16 cellular contexts compared by ENCODE assay signal in the genomic region with DNA sequence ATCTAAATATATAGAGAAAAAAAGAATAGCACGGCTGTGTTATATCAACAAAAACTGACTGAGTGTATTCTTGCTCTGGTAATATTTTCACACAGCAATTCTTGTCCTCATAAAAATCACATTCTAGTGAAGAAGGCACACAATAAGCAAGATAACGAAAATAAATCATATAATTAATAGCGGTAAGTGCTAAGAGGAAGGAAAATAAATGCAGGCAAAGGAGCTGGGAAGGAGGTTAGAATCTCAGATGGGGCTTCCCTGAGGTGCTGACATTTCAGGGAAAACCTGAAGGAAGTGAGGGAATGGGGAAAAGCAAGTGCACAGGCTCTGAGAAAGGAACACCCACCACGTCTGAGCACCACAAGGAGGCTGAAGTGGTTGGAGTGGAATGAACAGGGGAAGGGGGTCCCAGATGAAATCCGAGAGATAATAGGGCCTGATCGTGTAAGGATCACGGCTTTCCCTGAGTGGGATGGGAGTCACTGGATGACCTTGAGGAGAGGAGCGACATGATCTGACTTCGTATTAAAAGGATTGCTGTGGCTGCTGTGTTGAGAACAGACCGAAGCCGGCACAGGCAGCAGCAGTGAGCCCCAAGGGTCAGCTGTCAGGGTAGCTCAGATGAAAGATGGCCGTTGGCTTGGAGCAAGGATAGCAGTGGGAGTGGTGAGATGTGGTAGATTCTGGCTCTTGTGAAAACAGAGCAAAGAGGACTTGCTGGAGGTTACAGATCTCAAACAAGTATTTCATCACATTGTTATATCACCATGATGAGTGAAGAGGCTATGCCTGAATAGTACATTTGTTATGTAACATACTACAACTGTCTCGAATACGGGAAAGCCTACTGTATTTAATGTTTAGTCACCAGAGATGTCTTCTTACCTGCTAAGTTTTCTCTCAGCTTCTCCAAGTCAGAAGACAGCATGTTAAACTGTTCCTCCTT.
DNase-seq lines count a peak whose midpoint lies in the region; ATAC-seq and TF ChIP-seq lines count a peak whose summit lies in the region.
"Had no signal": no experiment of that assay in that cellular context is flagged by ENCODE, and none has a peak within 500 bp of the region (broad histone marks: within the 10 kb centered on the region; RNA-seq: fewer than 3 reads in every experiment).

No MANE protein-coding gene starts in this region.

- H3K4me3 Mint-ChIP-seq in activated naive CD8-positive, alpha-beta T cell treated with anti-CD3 and anti-CD28 coated beads for 36 hours = no peak overlapping the region
- H3K4me3 Mint-ChIP-seq in activated naive CD8-positive, alpha-beta T cell treated with anti-CD3 and anti-CD28 coated beads, Interleukin-2, amount 50 U/mL, for 24 hours = no peak overlapping the region
- no peak overlapping the region for H3K4me3 Mint-ChIP-seq in CD4-positive, alpha-beta T cell
- H3K4me3 Mint-ChIP-seq: activated CD8-positive, alpha-beta T cell treated with anti-CD3 and anti-CD28 coated beads, Interleukin-2, amount 10 ng/mL, durations not matched to agents 7 days and 5 days; activated T-helper 1 cell treated with anti-CD3 and anti-CD28 coated beads, Interleukin-12 subunit alpha, Interleukin-12 subunit beta, Interleukin-2, Interleukin-4 antibody, amounts not matched to agents 30 ng/mL and 10 ng/mL and 1 ng/mL, durations not matched to agents 14 hours and 24 hours and 36 hours had no signal

- no peak overlapping the region for H2AK5ac ChIP-seq in mesenchymal stem cell (ENCODE audit: low read length, severe bottlenecking)

- H2AFZ ChIP-seq in mesenchymal stem cell (ENCODE audit: low read depth, low read length) = no peak overlapping the region

- no peak for TF ChIP-seq POLR2A in testis (IDR thresholded peaks at IDR 0.05)

- no peak overlapping the region for H4K8ac ChIP-seq in mesenchymal stem cell (ENCODE audit: low read length)

- no peaks in the 10 kb centered on the region for H3K9me3 Mint-ChIP-seq in activated naive CD8-positive, alpha-beta T cell treated with anti-CD3 and anti-CD28 coated beads for 36 hours
- no peaks in the 10 kb centered on the region for H3K9me3 Mint-ChIP-seq in activated naive CD8-positive, alpha-beta T cell treated with anti-CD3 and anti-CD28 coated beads, Interleukin-2, amount 50 U/mL, for 24 hours
- H3K9me3 Mint-ChIP-seq in CD4-positive, alpha-beta T cell = no peaks in the 10 kb centered on the region
- H3K9me3 Mint-ChIP-seq: activated T-helper 1 cell treated with anti-CD3 and anti-CD28 coated beads, Interleukin-12 subunit alpha, Interleukin-12 subunit beta, Interleukin-2, Interleukin-4 antibody, amounts not matched to agents 30 ng/mL and 10 ng/mL and 1 ng/mL, durations not matched to agents 14 hours and 24 hours and 36 hours had no signal

- no peak overlapping the region for H3K23ac ChIP-seq in mesenchymal stem cell (ENCODE audit: low read length in 2 of 2)

- no peak overlapping the region for H3K4me3 ChIP-seq in cardiac fibroblast (replicated peaks in 1 of 2; ENCODE audit: low read depth in 2 of 2, low read length in 2 of 2)
- H3K4me3 ChIP-seq in mesenchymal stem cell (ENCODE audit: insufficient read depth in 1 of 2, low read depth in 1 of 2, low read length in 2 of 2) = no peak overlapping the region
- no peak overlapping the region for H3K4me3 ChIP-seq in testis
- H3K4me3 ChIP-seq: right atrium auricular region, stomach had no signal

- H3K27ac ChIP-seq in mesenchymal stem cell (ENCODE audit: low read length, poor library complexity, severe bottlenecking) = no peak overlapping the region
- peak overlapping the region in 1 of 2 donors; percentile 21 for H3K27ac ChIP-seq in testis
- no peak overlapping the region for H3K27ac ChIP-seq in CD4-positive, alpha-beta T cell (ENCODE audit: low read depth, low read length)
- H3K27ac ChIP-seq: C4-2B, right atrium auricular region, stomach had no signal

- H2BK12ac ChIP-seq in mesenchymal stem cell (ENCODE audit: low read length in 2 of 2) = no peak overlapping the region

- H3K27me3 Mint-ChIP-seq in activated naive CD8-positive, alpha-beta T cell treated with anti-CD3 and anti-CD28 coated beads for 36 hours = no peaks in the 10 kb centered on the region
- no peaks in the 10 kb centered on the region for H3K27me3 Mint-ChIP-seq in activated naive CD8-positive, alpha-beta T cell treated with anti-CD3 and anti-CD28 coated beads, Interleukin-2, amount 50 U/mL, for 24 hours
- H3K27me3 Mint-ChIP-seq in CD4-positive, alpha-beta T cell = no peaks in the 10 kb centered on the region

- TF ChIP-seq CTCF in cardiac fibroblast (IDR thresholded peaks at IDR 0.05; ENCODE audit: low read depth, low read length) = no peak
- TF ChIP-seq CTCF in testis (IDR thresholded peaks at IDR 0.05) = no peak
- no peak for TF ChIP-seq CTCF in CD4-positive, alpha-beta T cell (IDR thresholded peaks at IDR 0.05)

- no peak overlapping the region for H2BK120ac ChIP-seq in mesenchymal stem cell (ENCODE audit: low read depth, low read length)

- H3K79me1 ChIP-seq in mesenchymal stem cell (replicated peaks; ENCODE audit: low read length, poor library complexity, severe bottlenecking) = peaks cover 8% of the 10 kb centered on the region

- no peak for DNase-seq in activated naive CD8-positive, alpha-beta T cell treated with anti-CD3 and anti-CD28 coated beads for 36 hours
- DNase-seq in activated naive CD8-positive, alpha-beta T cell treated with anti-CD3 and anti-CD28 coated beads, Interleukin-2, amount 50 U/mL, for 24 hours = no peak
- DNase-seq in cardiac fibroblast (ENCODE audit: low read depth in 2 of 2) (peak; percentile 9 to 16), mesenchymal stem cell (no peak), testis (peak; percentile 44), NCI-H146 (lab: John Stamatoyannopoulos, UW) (no peak), HCEC 1CT (no peak)
- DNase-seq in CD4-positive, alpha-beta T cell = no peak
- DNase-seq: activated CD8-positive, alpha-beta T cell treated with anti-CD3 and anti-CD28 coated beads, Interleukin-2, amount 10 ng/mL, durations not matched to agents 7 days and 5 days; central memory CD4-positive, alpha-beta T cell; NCI-H187 treated with DMSO at 0.1 percent for 48 hours; NCI-H510A; stomach had no signal

- H3K27ac Mint-ChIP-seq in activated naive CD8-positive, alpha-beta T cell treated with anti-CD3 and anti-CD28 coated beads for 36 hours = peak overlapping the region; percentile 35
- H3K27ac Mint-ChIP-seq in activated naive CD8-positive, alpha-beta T cell treated with anti-CD3 and anti-CD28 coated beads, Interleukin-2, amount 50 U/mL, for 24 hours = no peak overlapping the region
- H3K27ac Mint-ChIP-seq in CD4-positive, alpha-beta T cell = no peak overlapping the region
- H3K27ac Mint-ChIP-seq: activated CD8-positive, alpha-beta T cell treated with anti-CD3 and anti-CD28 coated beads, Interleukin-2, amount 10 ng/mL, durations not matched to agents 7 days and 5 days; activated T-helper 1 cell treated with anti-CD3 and anti-CD28 coated beads, Interleukin-12 subunit alpha, Interleukin-12 subunit beta, Interleukin-2, Interleukin-4 antibody, amounts not matched to agents 30 ng/mL and 10 ng/mL and 1 ng/mL, durations not matched to agents 14 hours and 24 hours and 36 hours had no signal

- H4K91ac ChIP-seq in mesenchymal stem cell (ENCODE audit: low read length) = no peak overlapping the region

- H3K4me1 Mint-ChIP-seq in activated naive CD8-positive, alpha-beta T cell treated with anti-CD3 and anti-CD28 coated beads for 36 hours = peaks cover 13% of the 10 kb centered on the region
- peaks cover 9% of the 10 kb centered on the region for H3K4me1 Mint-ChIP-seq in activated naive CD8-positive, alpha-beta T cell treated with anti-CD3 and anti-CD28 coated beads, Interleukin-2, amount 50 U/mL, for 24 hours
- H3K4me1 Mint-ChIP-seq in CD4-positive, alpha-beta T cell (ENCODE audit: low read depth) = peaks cover 9% of the 10 kb centered on the region

- H3K4me1 ChIP-seq in mesenchymal stem cell (ENCODE audit: control insufficient read depth, insufficient read depth, low read depth, low read length) = no peaks in the 10 kb centered on the region
- H3K4me1 ChIP-seq in testis = peaks cover 16% of the 10 kb centered on the region
- H3K4me1 ChIP-seq: right atrium auricular region had no signal

- no peak for ATAC-seq in activated naive CD8-positive, alpha-beta T cell treated with anti-CD3 and anti-CD28 coated beads, Interleukin-2, amount 50 U/mL, for 24 hours
- ATAC-seq in CD4-positive, alpha-beta T cell (ENCODE audit: poor library complexity) = no peak
- ATAC-seq: activated CD8-positive, alpha-beta T cell treated with anti-CD3 and anti-CD28 coated beads, Interleukin-2, amount 10 ng/mL, durations not matched to agents 7 days and 5 days had no signal

- H3K9me3 ChIP-seq in mesenchymal stem cell (ENCODE audit: control insufficient read depth, low read length) (no peaks in the 10 kb centered on the region), testis (no peaks in the 10 kb centered on the region)
- no peaks in the 10 kb centered on the region for H3K9me3 ChIP-seq in CD4-positive, alpha-beta T cell (ENCODE audit: control insufficient read depth, low read length)
- H3K9me3 ChIP-seq: right atrium auricular region, stomach had no signal

- H3K9ac ChIP-seq in mesenchymal stem cell (ENCODE audit: low read length) = peak overlapping the region; percentile 37

- H3K36me3 ChIP-seq in mesenchymal stem cell (ENCODE audit: control insufficient read depth in 1 of 2, insufficient read depth in 2 of 2, low read depth in 1 of 2, low read length in 2 of 2) (peaks cover 35 to 69% of the 10 kb centered on the region in 2 experiments), testis (ENCODE audit: low read depth, missing control alignments) (no peaks in the 10 kb centered on the region)

- no peak overlapping the region for H3K14ac ChIP-seq in mesenchymal stem cell (ENCODE audit: low read length in 2 of 2)

- POLR2A ChIA-PET in CD4-positive, alpha-beta T cell (lab: Charles Lee) = no interaction called here

- H3K18ac ChIP-seq in mesenchymal stem cell (ENCODE audit: low read depth in 1 of 2, low read length in 2 of 2) = peak overlapping the region in 1 of 2 experiments; percentile 12

- H3K4me2 ChIP-seq in mesenchymal stem cell (ENCODE audit: low read length, poor library complexity, severe bottlenecking) = no peak overlapping the region

- 95% methylated on average over 10 of the region's 14 CpGs for WGBS in mesenchymal stem cell
- WGBS in testis, 2 donors = 43 to 67% methylated on average over 14 of the region's 14 CpGs

- peaks cover 9% of the 10 kb centered on the region for H3K36me3 Mint-ChIP-seq in activated naive CD8-positive, alpha-beta T cell treated with anti-CD3 and anti-CD28 coated beads for 36 hours
- peaks cover 16% of the 10 kb centered on the region for H3K36me3 Mint-ChIP-seq in activated naive CD8-positive, alpha-beta T cell treated with anti-CD3 and anti-CD28 coated beads, Interleukin-2, amount 50 U/mL, for 24 hours (ENCODE audit: low read depth)
- H3K36me3 Mint-ChIP-seq in CD4-positive, alpha-beta T cell (ENCODE audit: low read depth) = peaks cover 51% of the 10 kb centered on the region

- H2BK5ac ChIP-seq in mesenchymal stem cell (ENCODE audit: low read depth, low read length, poor library complexity, severe bottlenecking) = no peak overlapping the region

- H3K27me3 ChIP-seq in mesenchymal stem cell (ENCODE audit: control insufficient read depth in 1 of 2, insufficient read depth in 1 of 2, low read length in 2 of 2) = no peaks in the 10 kb centered on the region
- no peaks in the 10 kb centered on the region for H3K27me3 ChIP-seq in testis
- no peaks in the 10 kb centered on the region for H3K27me3 ChIP-seq in CD4-positive, alpha-beta T cell (ENCODE audit: control insufficient read depth, insufficient read depth, low read length)
- H3K27me3 ChIP-seq: right atrium auricular region, stomach had no signal

- no peak overlapping the region for H2BK15ac ChIP-seq in mesenchymal stem cell (ENCODE audit: low read depth, poor library complexity, severe bottlenecking)

- intact Hi-C loops in testis (cut with DNase I; ENCODE audit: low total_unique reads) = no loop called here
- intact Hi-C loops in CD4-positive, alpha-beta T cell (cut with DNase I, micrococcal nuclease) = no loop called here

- CTCF ChIA-PET in CD4-positive, alpha-beta T cell (lab: Charles Lee) = no interaction called here

- no peak overlapping the region for H3K4ac ChIP-seq in mesenchymal stem cell (ENCODE audit: low read depth in 1 of 2, low read length in 2 of 2)

Comparison
In these comparisons a context has a peak if more than half of its experiments do, and no peak if none do; other contexts are left out.
1. DNase-seq: peak in cardiac fibroblast (2 of 2) and testis (single experiment); none in activated naive CD8-positive, alpha-beta T cell treated with anti-CD3 and anti-CD28 coated beads for 36 hours (single experiment), activated naive CD8-positive, alpha-beta T cell treated with anti-CD3 and anti-CD28 coated beads, Interleukin-2, amount 50 U/mL, for 24 hours (single experiment), mesenchymal stem cell (single experiment), NCI-H146 (single experiment), HCEC 1CT (single experiment) and CD4-positive, alpha-beta T cell (0 of 10).